Comparison of ENCODE assay signal across 10 cellular contexts in the genomic region with DNA sequence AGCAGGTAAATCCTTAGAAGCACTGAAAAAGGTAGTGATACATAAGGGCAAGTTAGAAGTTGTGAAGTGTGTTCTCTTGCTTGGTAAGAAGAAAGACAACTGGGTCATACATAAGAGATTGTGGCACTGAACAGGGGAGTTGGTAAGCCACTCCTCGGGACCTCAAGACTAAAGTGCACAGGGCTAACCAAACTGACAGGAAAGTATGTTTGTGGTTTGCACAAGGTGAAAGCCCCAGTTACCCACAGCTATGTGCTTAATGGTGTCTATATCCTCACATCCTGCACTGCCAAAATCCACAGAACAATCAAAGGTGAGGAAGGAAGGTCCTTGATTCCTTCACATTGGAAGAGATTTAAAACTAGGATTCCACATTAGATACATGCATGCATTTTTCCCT.
A peak's percentile ranks its signal among the peaks of the same experiment; 100 is the strongest.
DNase-seq lines count a peak whose midpoint lies in the region; ATAC-seq and TF ChIP-seq lines count a peak whose summit lies in the region.
"Had no signal": no experiment of that assay in that cellular context is flagged by ENCODE, and none has a peak within 500 bp of the region (broad histone marks: within the 10 kb centered on the region; RNA-seq: fewer than 3 reads in every experiment).

No MANE protein-coding gene starts in this region.

- H3K9me3 Mint-ChIP-seq in activated CD4-positive, alpha-beta T cell treated with anti-CD3 and anti-CD28 coated beads for 36 hours (ENCODE audit: low read depth): peaks cover 3% of the 10 kb centered on the region
- peaks cover 5% of the 10 kb centered on the region for H3K9me3 Mint-ChIP-seq in T-helper 1 cell treated with Interleukin-12 subunit alpha and Interleukin-12 subunit beta and Interleukin-4 antibody, amounts not matched to agents 30 μg/mL and 1 μg/mL, for 36 hours
- H3K9me3 Mint-ChIP-seq in type B pancreatic cell: peaks cover 12% of the 10 kb centered on the region

- POLR2A ChIA-PET in activated CD4-positive, alpha-beta T cell treated with anti-CD3 and anti-CD28 coated beads for 36 hours (lab: Charles Lee): interaction anchor here (0.6 to 0.7 kb wide), 2 partner anchors 374 to 473 kb away, joined by 3 to 6 read pairs; no protein-coding TSS in a partner anchor

- TF ChIP-seq CTCF in mucosa of descending colon (IDR thresholded peaks at IDR 0.05) (no peak), type B pancreatic cell (conservative IDR thresholded peaks at IDR 0.05) (no peak), spleen (IDR thresholded peaks at IDR 0.05 in 8 of 11, conservative IDR thresholded peaks at IDR 0.05 in 3 of 11) (no peak)

- H3K4me1 Mint-ChIP-seq in activated CD4-positive, alpha-beta T cell treated with anti-CD3 and anti-CD28 coated beads for 36 hours: peaks cover 23% of the 10 kb centered on the region
- peaks cover 16% of the 10 kb centered on the region for H3K4me1 Mint-ChIP-seq in T-helper 1 cell treated with Interleukin-12 subunit alpha and Interleukin-12 subunit beta and Interleukin-4 antibody, amounts not matched to agents 30 μg/mL and 1 μg/mL, for 36 hours (ENCODE audit: low read depth)
- H3K4me1 Mint-ChIP-seq in type B pancreatic cell (ENCODE audit: unreplicated experiment): peaks cover 28% of the 10 kb centered on the region
- H3K4me1 Mint-ChIP-seq: neural crest cell had no signal

- no peaks in the 10 kb centered on the region for H3K4me1 ChIP-seq in mucosa of descending colon (ENCODE audit: low read depth)
- H3K4me1 ChIP-seq in spleen: peaks cover 0 to 17% (median 5%) of the 10 kb centered on the region in 6 donors

- no peak overlapping the region for H3K27ac ChIP-seq in spleen

- TF ChIP-seq POLR2A in spleen (IDR thresholded peaks at IDR 0.05): no peak

- H3K4me3 ChIP-seq in mucosa of descending colon (no peak overlapping the region), spleen (no peak overlapping the region)

- CTCF ChIA-PET in activated CD4-positive, alpha-beta T cell treated with anti-CD3 and anti-CD28 coated beads for 36 hours (lab: Charles Lee): interaction anchor here (1.3 to 1.4 kb wide), 2 partner anchors 10 to 261 kb away, joined by 3 read pairs; no protein-coding TSS in a partner anchor

- 35 to 54% (median 50%) methylated on average over 1 of the region's 1 CpG for WGBS in spleen, 5 donors

- H3K27me3 ChIP-seq in spleen (replicated peaks in 1 of 7): no peaks in the 10 kb centered on the region

- intact Hi-C loops in activated CD4-positive, alpha-beta T cell treated with anti-CD3 and anti-CD28 coated beads for 36 hours (cut with DNase I, micrococcal nuclease): no loop called here
- intact Hi-C loops in mucosa of descending colon (cut with DNase I, micrococcal nuclease) (no loop called here), spleen (cut with DNase I; ENCODE audit: low total_unique reads) (no loop called here)

- peak overlapping the region; percentile 26 for H3K27ac Mint-ChIP-seq in activated CD4-positive, alpha-beta T cell treated with anti-CD3 and anti-CD28 coated beads for 36 hours
- H3K27ac Mint-ChIP-seq in T-helper 1 cell treated with Interleukin-12 subunit alpha and Interleukin-12 subunit beta and Interleukin-4 antibody, amounts not matched to agents 30 μg/mL and 1 μg/mL, for 36 hours: peak overlapping the region; percentile 58
- H3K27ac Mint-ChIP-seq in type B pancreatic cell: no peak overlapping the region

- no peaks in the 10 kb centered on the region for H3K9me3 ChIP-seq in mucosa of descending colon
- H3K9me3 ChIP-seq in spleen: no peaks in the 10 kb centered on the region

- no peaks in the 10 kb centered on the region for H3K27me3 Mint-ChIP-seq in activated CD4-positive, alpha-beta T cell treated with anti-CD3 and anti-CD28 coated beads for 36 hours
- H3K27me3 Mint-ChIP-seq in T-helper 1 cell treated with Interleukin-12 subunit alpha and Interleukin-12 subunit beta and Interleukin-4 antibody, amounts not matched to agents 30 μg/mL and 1 μg/mL, for 36 hours (ENCODE audit: low read depth): peaks cover 5% of the 10 kb centered on the region
- H3K27me3 Mint-ChIP-seq in type B pancreatic cell: no peaks in the 10 kb centered on the region

- peak; percentile 30 for DNase-seq in activated CD4-positive, alpha-beta T cell treated with anti-CD3 and anti-CD28 coated beads for 36 hours
- no peak for DNase-seq in activated CD4-positive, alpha-beta T cell treated with anti-CD3 and anti-CD28 coated beads for 1 hour
- peak in 1 of 3 donors; percentile 14 for DNase-seq in mucosa of descending colon
- no peak for DNase-seq in NCI-H2227 treated with DMSO at 0.1 percent for 48 hours (lab: John Stamatoyannopoulos, UW)
- DNase-seq in type B pancreatic cell (ENCODE audit: extremely low spot score, unreplicated experiment): no peak
- DNase-seq in spleen: no peak
- DNase-seq: 8988T had no signal

- H3K36me3 Mint-ChIP-seq in activated CD4-positive, alpha-beta T cell treated with anti-CD3 and anti-CD28 coated beads for 36 hours (ENCODE audit: low read depth): no peaks in the 10 kb centered on the region
- H3K36me3 Mint-ChIP-seq in T-helper 1 cell treated with Interleukin-12 subunit alpha and Interleukin-12 subunit beta and Interleukin-4 antibody, amounts not matched to agents 30 μg/mL and 1 μg/mL, for 36 hours (ENCODE audit: low read depth): peaks cover 11% of the 10 kb centered on the region
- H3K36me3 Mint-ChIP-seq in type B pancreatic cell: peaks cover 10% of the 10 kb centered on the region

- no peak overlapping the region for H3K4me3 Mint-ChIP-seq in activated CD4-positive, alpha-beta T cell treated with anti-CD3 and anti-CD28 coated beads for 36 hours
- peak overlapping the region; percentile 6 for H3K4me3 Mint-ChIP-seq in T-helper 1 cell treated with Interleukin-12 subunit alpha and Interleukin-12 subunit beta and Interleukin-4 antibody, amounts not matched to agents 30 μg/mL and 1 μg/mL, for 36 hours
- H3K4me3 Mint-ChIP-seq in type B pancreatic cell: no peak overlapping the region
- H3K4me3 Mint-ChIP-seq: neural crest cell had no signal

- H3K36me3 ChIP-seq in mucosa of descending colon (ENCODE audit: low read depth) (no peaks in the 10 kb centered on the region), spleen (no peaks in the 10 kb centered on the region)

- peak; percentile 74 for ATAC-seq in activated CD4-positive, alpha-beta T cell treated with anti-CD3 and anti-CD28 coated beads for 36 hours
- ATAC-seq in GM21723 (IDR thresholded peaks at IDR 0.05; ENCODE audit: unreplicated experiment): peak; percentile 84
- peak; percentile 61 for ATAC-seq in mucosa of descending colon
